Comparison of ENCODE assay signal across 23 cellular contexts in the genomic region with DNA sequence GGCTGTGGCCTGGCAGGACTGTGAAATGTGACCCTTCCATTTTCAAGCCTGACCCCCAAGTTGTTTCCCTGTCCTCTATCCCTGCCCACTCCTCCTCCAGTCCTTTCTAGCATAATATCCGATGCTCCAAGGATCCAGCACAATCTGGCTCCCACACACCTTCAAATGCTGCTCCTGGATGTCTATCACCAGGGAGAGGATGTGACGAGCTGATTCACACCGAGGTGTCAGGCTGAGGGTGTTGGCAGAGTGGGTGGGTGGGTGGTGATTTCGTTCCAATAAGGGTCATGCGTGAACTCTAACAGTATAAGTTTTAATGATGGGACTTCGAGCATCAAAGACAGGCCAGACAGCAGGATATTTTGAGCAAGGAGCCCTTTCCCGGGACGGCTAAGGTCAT.
DNase-seq lines count a peak whose midpoint lies in the region; ATAC-seq and TF ChIP-seq lines count a peak whose summit lies in the region.
"Had no signal": no experiment of that assay in that cellular context is flagged by ENCODE, and none has a peak within 500 bp of the region (broad histone marks: within the 10 kb centered on the region; RNA-seq: fewer than 3 reads in every experiment).

No MANE protein-coding gene starts in this region.

- peaks cover 4% of the 10 kb centered on the region for H3K9me3 Mint-ChIP-seq in nephron progenitor cell
- H3K9me3 Mint-ChIP-seq: GM23338 had no signal

- no peaks in the 10 kb centered on the region for H3K36me3 Mint-ChIP-seq in nephron progenitor cell (ENCODE audit: low read depth)
- H3K36me3 Mint-ChIP-seq: CD4-positive, CD25-positive, alpha-beta regulatory T cell; CD8-positive, alpha-beta memory T cell had no signal

- DNase-seq in head of caudate nucleus (peak in 41 of 42 donors; percentile 39 to 93 (median 70)), nephron progenitor cell (no peak), putamen (ENCODE audit: low spot score) (peak; percentile 78), inferior parietal cortex (ENCODE audit: extremely low spot score) (no peak), Right ventricle myocardium inferior (ENCODE audit: missing footprints) (no peak)
- DNase-seq: ACHN; BE2C; C1 segment of cervical spinal cord; CD4-positive, CD25-positive, alpha-beta regulatory T cell; CD8-positive, alpha-beta memory T cell; COR-L47; DMS 273 treated with DMSO at 0.1 percent for 48 hours; DMS53; DND-41; EL; H7 had no signal

- no peak for ATAC-seq in GM19463 (IDR thresholded peaks at IDR 0.05; ENCODE audit: unreplicated experiment)
- no peak for ATAC-seq in Right ventricle myocardium inferior
- ATAC-seq: GM12878, GM23338, HCT116, K562 had no signal

- H3K27ac Mint-ChIP-seq in nephron progenitor cell, result peak overlapping the region; percentile 61
- H3K27ac Mint-ChIP-seq: CD4-positive, CD25-positive, alpha-beta regulatory T cell; CD8-positive, alpha-beta memory T cell; GM23338 had no signal

- H3K27ac ChIP-seq in angular gyrus (ENCODE audit: low read depth, low read length), result peak overlapping the region; percentile 1
- H3K27ac ChIP-seq: HL-60 had no signal

- intact Hi-C loops in head of caudate nucleus (cut with DNase I), result no loop called here
- intact Hi-C loops in Right ventricle myocardium inferior (cut with DNase I), result no loop called here

- TF ChIP-seq CTCF in nephron progenitor cell (IDR thresholded peaks at IDR 0.05), result no peak

- H3K4me3 Mint-ChIP-seq in nephron progenitor cell, result peak overlapping the region; percentile 29
- H3K4me3 Mint-ChIP-seq: CD4-positive, CD25-positive, alpha-beta regulatory T cell; CD8-positive, alpha-beta memory T cell; GM23338 had no signal

- peaks cover 62% of the 10 kb centered on the region for H3K4me1 Mint-ChIP-seq in nephron progenitor cell
- H3K4me1 Mint-ChIP-seq: CD4-positive, CD25-positive, alpha-beta regulatory T cell; CD8-positive, alpha-beta memory T cell had no signal

- H3K27me3 Mint-ChIP-seq in nephron progenitor cell (ENCODE audit: low read depth, poor library complexity), result peaks cover 17% of the 10 kb centered on the region
- H3K27me3 Mint-ChIP-seq: CD4-positive, CD25-positive, alpha-beta regulatory T cell had no signal

Comparison
In these comparisons a context has a peak if more than half of its experiments do, and no peak if none do; other contexts are left out.
1. DNase-seq: peak in head of caudate nucleus (41 of 42) and putamen (single experiment); none in nephron progenitor cell (single experiment), inferior parietal cortex (single experiment) and Right ventricle myocardium inferior (single experiment).